In genomic region chrX:24777660-24778059, GRCh38 we compare ENCODE assay signal across 11 cellular contexts.
DNase-seq lines count a peak whose midpoint lies in the region; ATAC-seq, FAIRE-seq and TF ChIP-seq lines count a peak whose summit lies in the region.
"Had no signal": no experiment of that assay in that cellular context is flagged by ENCODE, and none has a peak within 500 bp of the region (broad histone marks: within the 10 kb centered on the region; RNA-seq: fewer than 3 reads in every experiment).

No MANE protein-coding gene starts in this region.

- H3K27me3 ChIP-seq in right lobe of liver (no peaks in the 10 kb centered on the region), tibial nerve (no peaks in the 10 kb centered on the region), psoas muscle (ENCODE audit: insufficient read depth in 3 of 3, low read length in 2 of 3) (no peaks in the 10 kb centered on the region)
- H3K27me3 ChIP-seq: vagina had no signal

- 71% methylated on average over 1 of the region's 1 CpG for WGBS in right lobe of liver (ENCODE audit: insufficient coverage, low coverage, low lambda C conversion rate, missing lambda C conversion rate)
- WGBS in tibial nerve, 2 donors: 91 to 100% methylated on average over 1 of the region's 1 CpG
- WGBS in psoas muscle, 3 donors: 70 to 85% (median 82%) methylated on average over 1 of the region's 1 CpG

- H3K4me1 ChIP-seq in kidney (ENCODE audit: control insufficient read depth in 1 of 2, insufficient read depth in 1 of 2, low read depth in 1 of 2, low read length in 2 of 2): peaks cover 0 to 5% of the 10 kb centered on the region in 2 donors
- H3K4me1 ChIP-seq in right lobe of liver: peaks cover 0 to 3% (median 0%) of the 10 kb centered on the region in 4 donors
- H3K4me1 ChIP-seq in tibial nerve: no peaks in the 10 kb centered on the region
- no peaks in the 10 kb centered on the region for H3K4me1 ChIP-seq in psoas muscle
- H3K4me1 ChIP-seq: vagina had no signal

- H3K4me3 ChIP-seq in kidney (ENCODE audit: low read length in 2 of 2) (no peak overlapping the region), right lobe of liver (no peak overlapping the region), tibial nerve (no peak overlapping the region), psoas muscle (no peak overlapping the region)
- H3K4me3 ChIP-seq: vagina had no signal

- TF ChIP-seq EP300 in tibial nerve (IDR thresholded peaks at IDR 0.05): no peak

- TF ChIP-seq POLR2A in right lobe of liver (IDR thresholded peaks at IDR 0.05) (no peak), tibial nerve (IDR thresholded peaks at IDR 0.05) (no peak)

- FAIRE-seq in kidney (lab: Jason Lieb, UNC) (peak; percentile 39), D721Med (lab: Jason Lieb, UNC) (no peak)

- no peak overlapping the region for H3K9ac ChIP-seq in kidney (ENCODE audit: low read length in 2 of 2)

- ATAC-seq in GM18873 (IDR thresholded peaks at IDR 0.05; ENCODE audit: low FRiP score, unreplicated experiment) (peak; percentile 97), GM21737 (IDR thresholded peaks at IDR 0.05; ENCODE audit: unreplicated experiment) (peak; percentile 97), HG03378 (IDR thresholded peaks at IDR 0.05; ENCODE audit: unreplicated experiment) (peak; percentile 100), right lobe of liver (no peak), psoas muscle (no peak)

- DNase-seq in kidney (no peak), D721Med (ENCODE audit: insufficient read length, low spot score) (no peak), right lobe of liver (no peak), tibial nerve (ENCODE audit: low spot score in 2 of 2) (no peak), psoas muscle (no peak)
- DNase-seq: hypothalamus, NCI-H82 had no signal

- no peaks in the 10 kb centered on the region for H3K36me3 ChIP-seq in kidney (ENCODE audit: control insufficient read depth in 1 of 2, insufficient read depth in 2 of 2, low read length in 2 of 2)
- H3K36me3 ChIP-seq in right lobe of liver: no peaks in the 10 kb centered on the region
- H3K36me3 ChIP-seq in tibial nerve: no peaks in the 10 kb centered on the region
- H3K36me3 ChIP-seq in psoas muscle (ENCODE audit: insufficient read depth in 1 of 2, low read depth in 1 of 2): no peaks in the 10 kb centered on the region
- H3K36me3 ChIP-seq: vagina had no signal

- no peaks in the 10 kb centered on the region for H3K9me3 ChIP-seq in kidney (ENCODE audit: control insufficient read depth in 1 of 2, low read length in 2 of 2)
- no peaks in the 10 kb centered on the region for H3K9me3 ChIP-seq in right lobe of liver
- H3K9me3 ChIP-seq in tibial nerve: no peaks in the 10 kb centered on the region
- no peaks in the 10 kb centered on the region for H3K9me3 ChIP-seq in psoas muscle
- H3K9me3 ChIP-seq: vagina had no signal

- no peak overlapping the region for H3K27ac ChIP-seq in kidney (ENCODE audit: low read depth in 2 of 2, low read length in 2 of 2)
- no peak overlapping the region for H3K27ac ChIP-seq in right lobe of liver
- H3K27ac ChIP-seq in tibial nerve: no peak overlapping the region
- no peak overlapping the region for H3K27ac ChIP-seq in psoas muscle
- H3K27ac ChIP-seq: vagina had no signal

- TF ChIP-seq CTCF in kidney (IDR thresholded peaks at IDR 0.05; ENCODE audit: borderline replicate concordance, extremely low read depth, insufficient read depth) (no peak), D721Med (IDR thresholded peaks at IDR 0.05; ENCODE audit: insufficient read depth, missing control alignments) (no peak), right lobe of liver (IDR thresholded peaks at IDR 0.05) (no peak), tibial nerve (IDR thresholded peaks at IDR 0.05) (no peak), psoas muscle (IDR thresholded peaks at IDR 0.05) (no peak)

- intact Hi-C loops in kidney (cut with DNase I) (no loop called here), right lobe of liver (cut with DNase I) (no loop called here), psoas muscle (cut with DNase I) (no loop called here)

Comparison
In these comparisons a context has a peak if more than half of its experiments do, and no peak if none do; other contexts are left out.
1. ATAC-seq: peak in GM18873 (single experiment), GM21737 (single experiment) and HG03378 (single experiment); none in right lobe of liver (0 of 4) and psoas muscle (0 of 4).